Comparison of ENCODE assay signal across 8 cellular contexts in genomic region chr14:68785817-68786490, GRCh38. TPM values are rescaled to one million over a fixed set of nuclear protein-coding genes. Genes with fewer than 3 reads are reported as not detected.
DNase-seq lines count a peak whose midpoint lies in the region; ATAC-seq and TF ChIP-seq lines count a peak whose summit lies in the region.

No MANE protein-coding gene starts in this region.

- H3K9me3 ChIP-seq in BLaER1, result no peaks in the 10 kb centered on the region; the same call in 1 of the 2 replicates
- no peaks in the 10 kb centered on the region for H3K9me3 ChIP-seq in colonic mucosa

- peak; percentile 72 for DNase-seq in RWPE1 (ENCODE audit: low spot score)
- peak; percentile 38 for DNase-seq in colonic mucosa
- peak; percentile 54 for DNase-seq in mucosa of gallbladder (ENCODE audit: low spot score)
- DNase-seq in T1000 (lab: John Stamatoyannopoulos, UW), result no peak

- H3K27me3 ChIP-seq in BLaER1 (no peaks in the 10 kb centered on the region), colonic mucosa (no peaks in the 10 kb centered on the region)

- H3K4me3 ChIP-seq in BLaER1 (peak overlapping the region; percentile 17; the same call in 1 of the 2 replicates), colonic mucosa (no peak overlapping the region), urinary bladder (ENCODE audit: low read depth, low read length) (no peak overlapping the region)

- H3K9ac ChIP-seq in BLaER1 (peak overlapping the region; percentile 69; the same call in 1 of the 2 replicates), colonic mucosa (ENCODE audit: low read depth in 2 of 2, low read length in 2 of 2) (peak overlapping the region in 1 of 2 donors; percentile 3)

- H3K27ac ChIP-seq in BLaER1, result peak overlapping the region; percentile 71
- peak overlapping the region; percentile 94 for H3K27ac ChIP-seq in RWPE1
- H3K27ac ChIP-seq in colonic mucosa, result peak overlapping the region; percentile 100
- H3K27ac ChIP-seq in urinary bladder (ENCODE audit: low read depth), result peak overlapping the region; percentile 33

- ATAC-seq in HG02970 (IDR thresholded peaks at IDR 0.05; ENCODE audit: low FRiP score, unreplicated experiment) (no peak), HG03442 (IDR thresholded peaks at IDR 0.05; ENCODE audit: unreplicated experiment) (no peak)

- H4K20me1 ChIP-seq in BLaER1, result peaks cover 53% of the 10 kb centered on the region

- TF ChIP-seq CTCF in RWPE1 (conservative IDR thresholded peaks at IDR 0.05; ENCODE audit: low read depth) (no peak), colonic mucosa (IDR thresholded peaks at IDR 0.05) (no peak)

- intact Hi-C loops in colonic mucosa (cut with DNase I), result loop anchor here (10.0 kb wide), 1 partner anchor 541 kb away; no protein-coding TSS in a partner anchor

- H3K4me1 ChIP-seq in BLaER1 (peaks cover 68% of the 10 kb centered on the region), colonic mucosa (peaks cover 14% of the 10 kb centered on the region), urinary bladder (ENCODE audit: insufficient read depth) (no peaks in the 10 kb centered on the region)

- H3K4me2 ChIP-seq in BLaER1, result peak overlapping the region; percentile 90

- CTCF ChIA-PET in RWPE1 (lab: Yijun Ruan, JAX), result interaction anchor here (0.8 to 1.0 kb wide), 3 partner anchors 30 to 842 kb away, joined by 3 to 4 read pairs (median 3); no protein-coding TSS in a partner anchor

- 67% methylated on average over 4 of the region's 4 CpGs for WGBS in urinary bladder

- POLR2A ChIA-PET in RWPE1 (lab: Yijun Ruan, JAX; ENCODE audit: low non-redundant PET), result no interaction called here

- H3K36me3 ChIP-seq in BLaER1 (peaks cover 45% of the 10 kb centered on the region), colonic mucosa (no peaks in the 10 kb centered on the region), urinary bladder (ENCODE audit: insufficient read depth) (peaks cover 12% of the 10 kb centered on the region)

RNA-seq across cellular contexts. Expression of gene ZFP36L1, which starts 6.9 kb away (rescaled TPM):
- total RNA-seq in colonic mucosa (100 to 1,000 TPM in 1 of 2 donors, 10 to 100 TPM in 1; 97.0 to 123 TPM), mucosa of gallbladder (398 TPM), urinary bladder (82.2 TPM)
- 653 TPM for polyA plus RNA-seq in urinary bladder

Comparison
In these comparisons a context has a peak if more than half of its experiments do, and no peak if none do; other contexts are left out.
1. H3K27ac ChIP-seq: peak in every context shown above with its lines; median percentile 100 in colonic mucosa; 94 in RWPE1; 71 in BLaER1; 33 in urinary bladder.